ENCODE assay signal across 8 cellular contexts in the genomic region with DNA sequence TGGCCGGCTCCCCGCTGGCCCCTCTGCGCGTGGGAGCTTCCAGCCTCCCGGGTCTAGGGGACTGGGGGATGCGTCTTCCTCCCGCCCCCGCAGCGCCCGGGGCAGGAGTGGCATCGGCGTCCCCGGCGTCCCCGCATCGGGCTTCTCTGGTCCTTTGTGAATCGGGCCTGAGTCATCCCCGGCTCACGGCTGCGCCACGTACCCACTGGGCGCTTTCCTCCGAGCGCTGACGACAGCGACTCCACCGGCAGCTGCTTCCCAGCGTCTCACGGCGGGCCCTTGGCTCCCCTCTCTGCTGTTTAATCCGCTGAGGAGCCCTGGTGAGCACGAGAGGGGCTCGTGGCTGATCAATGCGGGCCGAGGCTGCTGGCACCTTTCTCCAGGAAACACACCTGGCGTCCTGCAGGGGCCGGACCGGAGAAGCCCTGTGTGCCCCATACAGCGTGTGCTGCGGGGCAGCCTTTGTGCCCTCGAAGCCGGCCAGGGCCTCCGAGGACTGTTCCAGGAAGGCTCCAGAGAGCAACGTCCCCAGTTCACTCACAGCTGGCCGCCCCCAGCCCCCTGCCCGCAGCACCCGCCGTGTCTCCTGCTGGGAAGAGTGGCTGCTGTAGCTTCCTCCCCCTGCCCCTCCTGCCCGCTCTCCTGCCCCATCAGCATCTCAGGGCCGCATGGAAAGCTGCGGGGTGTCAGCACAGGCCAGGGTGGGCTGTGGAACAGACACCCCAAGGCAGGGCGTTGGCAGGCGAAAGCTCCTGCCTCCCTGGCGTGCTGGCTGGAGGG.
A peak's percentile ranks its signal among the peaks of the same experiment; 100 is the strongest.
DNase-seq lines count a peak whose midpoint lies in the region; ATAC-seq and TF ChIP-seq lines count a peak whose summit lies in the region.

No MANE protein-coding gene starts in this region.

- H3K9me3 ChIP-seq in T-helper 17 cell (ENCODE audit: control insufficient read depth, low read length, poor library complexity, severe bottlenecking), result no peaks in the 10 kb centered on the region

- H3K4me1 Mint-ChIP-seq in T-helper 17 cell, result no peaks in the 10 kb centered on the region
- no peaks in the 10 kb centered on the region for H3K4me1 Mint-ChIP-seq in effector memory CD8-positive, alpha-beta T cell (ENCODE audit: low read depth in 2 of 2)

- no peak overlapping the region for H3K4me3 ChIP-seq in lower leg skin (ENCODE audit: low read depth, poor library complexity, severe bottlenecking)

- ATAC-seq in Right ventricle myocardium inferior (peak; percentile 50), T-helper 17 cell (peak; percentile 49)
- no peak for ATAC-seq in effector memory CD8-positive, alpha-beta T cell (replicated peaks)

- no peak for TF ChIP-seq POLR2A in lower leg skin (IDR thresholded peaks at IDR 0.05)

- H3K27ac Mint-ChIP-seq in T-helper 17 cell, result no peak overlapping the region
- H3K27ac Mint-ChIP-seq in effector memory CD8-positive, alpha-beta T cell, result no peak overlapping the region

- H3K27me3 Mint-ChIP-seq in T-helper 17 cell, result peaks cover 25% of the 10 kb centered on the region
- H3K27me3 Mint-ChIP-seq in effector memory CD8-positive, alpha-beta T cell, result peaks cover 39 to 64% of the 10 kb centered on the region in 2 donors

- no peaks in the 10 kb centered on the region for H3K36me3 Mint-ChIP-seq in T-helper 17 cell (ENCODE audit: low read depth)
- H3K36me3 Mint-ChIP-seq in effector memory CD8-positive, alpha-beta T cell (ENCODE audit: insufficient read depth), result peaks cover 5% of the 10 kb centered on the region

- WGBS in lower leg skin, 2 donors, result 14 to 21% methylated on average over 40 of the region's 54 CpGs

- TF ChIP-seq CTCF in lower leg skin (IDR thresholded peaks at IDR 0.05), result no peak

- peak overlapping the region; percentile 53 for H3K4me3 Mint-ChIP-seq in T-helper 17 cell
- no peak overlapping the region for H3K4me3 Mint-ChIP-seq in effector memory CD8-positive, alpha-beta T cell

- intact Hi-C loops in Right ventricle myocardium inferior (cut with DNase I), result loop anchor here (5.0 kb wide), 2 partner anchors 93 to 198 kb away; no protein-coding TSS in a partner anchor
- intact Hi-C loops in cardiac septum (cut with DNase I), result loop anchor here (5.0 to 10.0 kb wide), 2 partner anchors 200 to 273 kb away; no protein-coding TSS in a partner anchor
- intact Hi-C loops in lower leg skin (cut with DNase I; ENCODE audit: low total_unique reads), result no loop called here

- peak; percentile 73 for DNase-seq in Right ventricle myocardium inferior (ENCODE audit: missing footprints)
- no peak for DNase-seq in cardiac septum (ENCODE audit: low spot score)
- DNase-seq in T-helper 17 cell, result no peak
- peak; percentile 41 for DNase-seq in cerebellum (ENCODE audit: low spot score)
- DNase-seq in lower leg skin (ENCODE audit: low spot score in 2 of 2), result peak; percentile 30 to 89
- peak; percentile 58 to 70 for DNase-seq in stimulated activated CD4-positive, alpha-beta T cell treated with anti-CD3 and anti-CD28 coated beads, Interleukin-2, amount 100 ng/mL, for 48 hours
- no peak for DNase-seq in GF-D8 (lab: John Stamatoyannopoulos, UW)
- DNase-seq in effector memory CD8-positive, alpha-beta T cell, result no peak

- no peaks in the 10 kb centered on the region for H3K9me3 Mint-ChIP-seq in effector memory CD8-positive, alpha-beta T cell

Comparison
In these comparisons a context has a peak if more than half of its experiments do, and no peak if none do; other contexts are left out.
1. DNase-seq: peak in Right ventricle myocardium inferior (single experiment), cerebellum (single experiment), lower leg skin (2 of 2) and stimulated activated CD4-positive, alpha-beta T cell treated with anti-CD3 and anti-CD28 coated beads, Interleukin-2, amount 100 ng/mL, for 48 hours (2 of 2); none in cardiac septum (single experiment), T-helper 17 cell (0 of 3), GF-D8 (single experiment) and effector memory CD8-positive, alpha-beta T cell (0 of 3).